ENCODE assay signal across 24 cellular contexts in genomic region chr18:10336749-10337148, GRCh38.
"Had no signal": no experiment of that assay in that cellular context is flagged by ENCODE, and none has a peak within 500 bp of the region (broad histone marks: within the 10 kb centered on the region; RNA-seq: fewer than 3 reads in every experiment).

No MANE protein-coding gene starts in this region.

- ATAC-seq: activated naive CD4-positive, alpha-beta T cell treated with anti-CD3 and anti-CD28 coated beads, Interleukin-2, amount 50 U/mL, for 72 hours; activated T-helper 17 cell treated with anti-CD3 and anti-CD28 coated beads, Interleukin-2, amount 50 U/mL, for 72 hours; gastroesophageal sphincter; natural killer cell treated with Interleukin-12 subunit alpha and Interleukin-12 subunit beta and Interleukin-15 and Interleukin-18, amount 100 ng/mL, for 72 hours had no signal

- H3K27me3 ChIP-seq: gastroesophageal sphincter, neutrophil, ovary, tibial artery had no signal

- H3K4me3 ChIP-seq: gastroesophageal sphincter, ovary, prostate gland, tibial artery had no signal

- H3K27ac ChIP-seq: gastroesophageal sphincter, neutrophil, ovary, prostate gland, tibial artery, WERI-Rb-1 had no signal

- H3K4me1 ChIP-seq: gastroesophageal sphincter, prostate gland, tibial artery had no signal

- H3K36me3 ChIP-seq: gastroesophageal sphincter, neutrophil, ovary, prostate gland, tibial artery, WERI-Rb-1 had no signal

- H3K9me3 ChIP-seq: gastroesophageal sphincter, neutrophil, ovary, prostate gland, tibial artery had no signal

- DNase-seq: activated CD4-positive, alpha-beta T cell treated with anti-CD3 and anti-CD28 coated beads for 1 hour; activated CD4-positive, alpha-beta T cell treated with anti-CD3 and anti-CD28 coated beads, Interleukin-2, amount 50 U/mL, for 1 hour; activated T-cell treated with anti-CD3 and anti-CD28 coated beads, Interleukin-2, amount 50 U/mL, for 1 hour; aorta; caudate nucleus; effector CD4-positive, alpha-beta T cell; erythroblast; hypothalamus; midbrain; ovary; stimulated activated CD4-positive, alpha-beta T cell treated with anti-CD3 and anti-CD28 coated beads, Interleukin-12 subunit alpha, Interleukin-12 subunit beta, amount 100 ng/mL, for 4 hours; stimulated activated CD4-positive, alpha-beta T cell treated with anti-CD3 and anti-CD28 coated beads, Interleukin-4, amount 100 ng/mL, for 4 hours; substantia nigra; T-helper 1 cell; tibial artery; WERI-Rb-1 had no signal

- FAIRE-seq: endometrium, TTC549 had no signal
